Comparison of ENCODE assay signal across 1 cellular context in genomic region chr10:96266118-96266770, GRCh38.
TF ChIP-seq lines count a peak whose summit lies in the region.

No MANE protein-coding gene starts in this region.

TF ChIP-seq in GM23338, 12 proteins besides CTCF, POLR2A, EP300 and RAD21 (continued from another document):
- TF ChIP-seq, protein P1, sequence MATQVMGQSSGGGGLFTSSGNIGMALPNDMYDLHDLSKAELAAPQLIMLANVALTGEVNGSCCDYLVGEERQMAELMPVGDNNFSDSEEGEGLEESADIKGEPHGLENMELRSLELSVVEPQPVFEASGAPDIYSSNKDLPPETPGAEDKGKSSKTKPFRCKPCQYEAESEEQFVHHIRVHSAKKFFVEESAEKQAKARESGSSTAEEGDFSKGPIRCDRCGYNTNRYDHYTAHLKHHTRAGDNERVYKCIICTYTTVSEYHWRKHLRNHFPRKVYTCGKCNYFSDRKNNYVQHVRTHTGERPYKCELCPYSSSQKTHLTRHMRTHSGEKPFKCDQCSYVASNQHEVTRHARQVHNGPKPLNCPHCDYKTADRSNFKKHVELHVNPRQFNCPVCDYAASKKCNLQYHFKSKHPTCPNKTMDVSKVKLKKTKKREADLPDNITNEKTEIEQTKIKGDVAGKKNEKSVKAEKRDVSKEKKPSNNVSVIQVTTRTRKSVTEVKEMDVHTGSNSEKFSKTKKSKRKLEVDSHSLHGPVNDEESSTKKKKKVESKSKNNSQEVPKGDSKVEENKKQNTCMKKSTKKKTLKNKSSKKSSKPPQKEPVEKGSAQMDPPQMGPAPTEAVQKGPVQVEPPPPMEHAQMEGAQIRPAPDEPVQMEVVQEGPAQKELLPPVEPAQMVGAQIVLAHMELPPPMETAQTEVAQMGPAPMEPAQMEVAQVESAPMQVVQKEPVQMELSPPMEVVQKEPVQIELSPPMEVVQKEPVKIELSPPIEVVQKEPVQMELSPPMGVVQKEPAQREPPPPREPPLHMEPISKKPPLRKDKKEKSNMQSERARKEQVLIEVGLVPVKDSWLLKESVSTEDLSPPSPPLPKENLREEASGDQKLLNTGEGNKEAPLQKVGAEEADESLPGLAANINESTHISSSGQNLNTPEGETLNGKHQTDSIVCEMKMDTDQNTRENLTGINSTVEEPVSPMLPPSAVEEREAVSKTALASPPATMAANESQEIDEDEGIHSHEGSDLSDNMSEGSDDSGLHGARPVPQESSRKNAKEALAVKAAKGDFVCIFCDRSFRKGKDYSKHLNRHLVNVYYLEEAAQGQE (IDR thresholded peaks at IDR 0.05; ENCODE audit: unreplicated experiment) = no peak
- TF ChIP-seq JUNB (IDR thresholded peaks at IDR 0.05; ENCODE audit: unreplicated experiment) (no peak), ZNF462 (CRISPR knock-in tag; IDR thresholded peaks at IDR 0.05) (no peak), ZNF331 (CRISPR knock-in tag; IDR thresholded peaks at IDR 0.05; ENCODE audit: low read depth) (no peak), NANOG (IDR thresholded peaks at IDR 0.05; ENCODE audit: borderline replicate concordance) (no peak), EZH2 (IDR thresholded peaks at IDR 0.05; ENCODE audit: low read depth, unreplicated experiment) (no peak)
